Comparison of ENCODE assay signal across 12 cellular contexts in the genomic region with DNA sequence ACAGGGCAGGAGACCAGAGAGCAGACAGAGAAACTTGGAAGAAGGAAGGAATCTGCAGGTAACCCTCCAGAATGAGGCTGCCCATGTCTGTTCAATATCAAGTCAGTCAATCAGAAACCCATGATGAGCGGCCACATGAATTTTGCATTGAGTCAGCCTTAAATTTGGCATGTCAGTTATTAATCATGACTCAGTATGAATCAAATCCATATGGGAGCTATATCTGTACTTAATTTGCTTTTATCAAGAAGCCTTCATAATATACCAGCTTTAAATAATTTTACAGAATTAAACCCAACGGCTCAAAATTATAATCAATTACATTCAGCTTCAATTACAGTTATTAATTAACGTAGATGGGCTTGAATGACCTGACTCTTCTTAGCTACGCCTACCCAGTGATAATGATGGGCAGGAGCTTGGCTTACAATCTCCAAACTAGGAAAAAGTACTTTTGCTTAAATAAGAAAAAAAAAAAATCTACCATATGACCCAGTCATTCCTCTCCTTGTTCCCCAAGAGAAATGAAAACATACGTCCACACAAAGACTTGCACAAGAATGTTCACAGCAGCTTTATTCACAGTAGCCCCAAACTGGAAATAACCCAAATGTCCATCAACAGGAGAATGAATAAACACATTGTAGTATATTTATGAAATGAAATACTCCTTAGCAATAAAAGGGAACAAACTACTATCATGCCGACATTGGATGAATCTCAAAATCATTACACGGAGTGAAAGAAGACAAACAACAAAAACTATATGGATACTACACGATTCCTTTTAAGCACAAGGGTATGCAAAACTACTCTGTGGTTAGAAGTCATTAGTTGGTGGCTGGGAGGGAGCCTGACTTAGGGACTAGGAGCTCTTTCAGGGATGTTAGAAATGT. TPM values are rescaled to one million over a fixed set of nuclear protein-coding genes. Genes with fewer than 3 reads are reported as not detected.
DNase-seq lines count a peak whose midpoint lies in the region; ATAC-seq and TF ChIP-seq lines count a peak whose summit lies in the region.
"Had no signal": no experiment of that assay in that cellular context is flagged by ENCODE, and none has a peak within 500 bp of the region (broad histone marks: within the 10 kb centered on the region; RNA-seq: fewer than 3 reads in every experiment).

No MANE protein-coding gene starts in this region.

- H3K27me3 Mint-ChIP-seq in brain (no peaks in the 10 kb centered on the region), neural progenitor cell (ENCODE audit: insufficient read depth, low read depth) (peaks cover 7% of the 10 kb centered on the region)
- H3K27me3 Mint-ChIP-seq: activated naive CD8-positive, alpha-beta T cell treated with anti-CD3 and anti-CD28 coated beads, Interleukin-2, amount 50 U/mL, for 24 hours had no signal

- peak overlapping the region; percentile 51 for H3K27ac ChIP-seq in substantia nigra (ENCODE audit: low read depth, low read length, poor library complexity, severe bottlenecking)
- H3K27ac ChIP-seq in neural progenitor cell = no peak overlapping the region

- DNase-seq in HT1080 (ENCODE audit: low read depth) (peak; percentile 11), globus pallidus (ENCODE audit: low spot score) (peak; percentile 64), substantia nigra (lab: John Stamatoyannopoulos, UW) (no peak), neural progenitor cell (ENCODE audit: low spot score) (no peak), cerebellar nuclear complex (lab: John Stamatoyannopoulos, UW) (no peak)
- DNase-seq in activated naive CD4-positive, alpha-beta T cell (lab: John Stamatoyannopoulos, UW) = no peak
- DNase-seq: activated naive CD8-positive, alpha-beta T cell treated with anti-CD3 and anti-CD28 coated beads, Interleukin-2, amount 50 U/mL, for 24 hours; NCI-H1092; SIG-M5; tibial artery had no signal

- no peaks in the 10 kb centered on the region for H3K79me2 ChIP-seq in neural progenitor cell (ENCODE audit: low read depth)

- no peak overlapping the region for H2AFZ ChIP-seq in neural progenitor cell (replicated peaks)

- no peak overlapping the region for H3K9ac ChIP-seq in neural progenitor cell

- H4K20me1 ChIP-seq in neural progenitor cell (ENCODE audit: low read depth) = no peaks in the 10 kb centered on the region

- H3K4me1 ChIP-seq in neural progenitor cell = no peaks in the 10 kb centered on the region

- peak overlapping the region; percentile 32 to 69 (median 42) for H3K27ac Mint-ChIP-seq in brain
- no peak overlapping the region for H3K27ac Mint-ChIP-seq in neural progenitor cell
- H3K27ac Mint-ChIP-seq: activated naive CD8-positive, alpha-beta T cell treated with anti-CD3 and anti-CD28 coated beads, Interleukin-2, amount 50 U/mL, for 24 hours had no signal

- H3K36me3 Mint-ChIP-seq in brain (peaks cover 27% of the 10 kb centered on the region), neural progenitor cell (no peaks in the 10 kb centered on the region)

- H3K4me2 ChIP-seq in neural progenitor cell = no peak overlapping the region

- H3K9me3 Mint-ChIP-seq in brain (peaks cover 11 to 34% (median 18%) of the 10 kb centered on the region in 5 experiments), neural progenitor cell (peaks cover 9% of the 10 kb centered on the region)

- no peaks in the 10 kb centered on the region for H3K36me3 ChIP-seq in neural progenitor cell
- H3K36me3 ChIP-seq: tibial artery had no signal

- no peaks in the 10 kb centered on the region for H3K9me3 ChIP-seq in neural progenitor cell (ENCODE audit: low read depth)
- H3K9me3 ChIP-seq: tibial artery had no signal

- no peak for TF ChIP-seq CTCF in brain (conservative IDR thresholded peaks at IDR 0.05)
- no peak for TF ChIP-seq CTCF in neural progenitor cell (IDR thresholded peaks at IDR 0.05)

- peak overlapping the region in 1 of 5 experiments; percentile 18 for H3K4me3 Mint-ChIP-seq in brain
- H3K4me3 Mint-ChIP-seq in neural progenitor cell = no peak overlapping the region
- H3K4me3 Mint-ChIP-seq: activated naive CD8-positive, alpha-beta T cell treated with anti-CD3 and anti-CD28 coated beads, Interleukin-2, amount 50 U/mL, for 24 hours had no signal

- no peaks in the 10 kb centered on the region for H3K27me3 ChIP-seq in neural progenitor cell
- H3K27me3 ChIP-seq: tibial artery had no signal

- no peak for ATAC-seq in HG02759 (IDR thresholded peaks at IDR 0.05; ENCODE audit: unreplicated experiment)
- ATAC-seq: activated naive CD8-positive, alpha-beta T cell treated with anti-CD3 and anti-CD28 coated beads, Interleukin-2, amount 50 U/mL, for 24 hours had no signal

- H3K4me1 Mint-ChIP-seq in brain (peaks cover 33% of the 10 kb centered on the region), neural progenitor cell (no peaks in the 10 kb centered on the region)

- H3K4me3 ChIP-seq in neural progenitor cell = no peak overlapping the region
- H3K4me3 ChIP-seq: tibial artery had no signal

- no peaks in the 10 kb centered on the region for H3F3A ChIP-seq in neural progenitor cell (ENCODE audit: low read depth)

RNA-seq across cellular contexts. Expression of gene SLC39A11, which starts 48.6 kb away (rescaled TPM):
- total RNA-seq in HT1080 (2014; rRNA removed; shearing (Covaris generic)) = 7.6 and 8.6 TPM in 2 replicates
- 12.2 and 14.4 TPM in 2 replicates for polyA plus RNA-seq in HT1080 (2015; cell fraction: cytosol; rRNA removed)
- polyA plus RNA-seq in HT1080 (2015; cell fraction: nucleus; rRNA removed) = 10.1 and 11.1 TPM in 2 replicates
- polyA plus RNA-seq in brain (ENCODE audit: insufficient read depth, low read depth, low replicate concordance) = 11.0 TPM
- 5.5 and 8.2 TPM in 2 replicates for total RNA-seq in neural progenitor cell (ENCODE audit: low replicate concordance)

Comparison
In these comparisons a context has a peak if more than half of its experiments do, and no peak if none do; other contexts are left out.
1. DNase-seq: peak in HT1080 (single experiment) and globus pallidus (single experiment); none in substantia nigra (0 of 49), neural progenitor cell (single experiment), cerebellar nuclear complex (0 of 2) and activated naive CD4-positive, alpha-beta T cell (0 of 4).